16 cellular contexts compared by ENCODE assay signal in genomic region chr22:41050873-41051272, GRCh38.
"Had no signal": no experiment of that assay in that cellular context is flagged by ENCODE, and none has a peak within 500 bp of the region (broad histone marks: within the 10 kb centered on the region; RNA-seq: fewer than 3 reads in every experiment).

No MANE protein-coding gene starts in this region.

- H3K9me3 ChIP-seq: mucosa of descending colon, prostate gland, tibial nerve had no signal

- H3K4me3 ChIP-seq: mucosa of descending colon, prostate gland, tibial nerve had no signal

- H3K27me3 Mint-ChIP-seq: activated CD4-positive, alpha-beta memory T cell treated with anti-CD3 and anti-CD28 coated beads for 36 hours; activated naive CD8-positive, alpha-beta T cell; naive thymus-derived CD8-positive, alpha-beta T cell; stimulated activated naive B cell treated with anti-CD40 and anti-IgM and Interleukin-4, amounts not matched to agents 10 μg/mL and 1 μg/mL and 100 μg/mL, for 72 hours had no signal

- H3K27ac ChIP-seq: brain microvascular endothelial cell, prostate gland, tibial nerve had no signal

- DNase-seq: activated CD4-positive, alpha-beta memory T cell treated with anti-CD3 and anti-CD28 coated beads for 36 hours; activated CD4-positive, alpha-beta T cell treated with anti-CD3 and anti-CD28 coated beads for 1 hour; activated gamma-delta T cell; activated T-cell treated with anti-CD3 and anti-CD28 coated beads, Interleukin-2, amount 50 U/mL, for 4 hours; brain microvascular endothelial cell; mammary epithelial cell; mucosa of descending colon; naive thymus-derived CD8-positive, alpha-beta T cell; stimulated activated CD4-positive, alpha-beta T cell treated with anti-CD3 and anti-CD28 coated beads, Interleukin-2, amount 100 ng/mL, for 24 hours; stimulated activated naive B cell treated with anti-CD40 and anti-IgM and Interleukin-4, amounts not matched to agents 10 μg/mL and 1 μg/mL and 100 μg/mL, for 72 hours had no signal

- H3K9me3 Mint-ChIP-seq: activated CD4-positive, alpha-beta memory T cell treated with anti-CD3 and anti-CD28 coated beads for 36 hours; activated T-cell treated with anti-CD3 and anti-CD28 coated beads, Interleukin-2, amount 50 U/mL, for 4 hours; naive thymus-derived CD8-positive, alpha-beta T cell; stimulated activated naive B cell treated with anti-CD40 and anti-IgM and Interleukin-4, amounts not matched to agents 10 μg/mL and 1 μg/mL and 100 μg/mL, for 72 hours had no signal

- ATAC-seq: activated T-cell treated with anti-CD3 and anti-CD28 coated beads, Interleukin-2, amount 50 U/mL, for 4 hours; esophagus mucosa; left lobe of liver; mucosa of descending colon; naive thymus-derived CD8-positive, alpha-beta T cell; sciatic nerve; stimulated activated naive B cell treated with anti-CD40 and anti-IgM and Interleukin-4, amounts not matched to agents 10 μg/mL and 1 μg/mL and 100 μg/mL, for 72 hours had no signal

- H3K36me3 Mint-ChIP-seq: activated CD4-positive, alpha-beta memory T cell treated with anti-CD3 and anti-CD28 coated beads for 36 hours; activated naive CD8-positive, alpha-beta T cell; naive thymus-derived CD8-positive, alpha-beta T cell; stimulated activated naive B cell treated with anti-CD40 and anti-IgM and Interleukin-4, amounts not matched to agents 10 μg/mL and 1 μg/mL and 100 μg/mL, for 72 hours had no signal

- H3K27me3 ChIP-seq: brain microvascular endothelial cell, tibial nerve had no signal

- H3K27ac Mint-ChIP-seq: activated CD4-positive, alpha-beta memory T cell treated with anti-CD3 and anti-CD28 coated beads for 36 hours; activated naive CD8-positive, alpha-beta T cell; naive thymus-derived CD8-positive, alpha-beta T cell; stimulated activated naive B cell treated with anti-CD40 and anti-IgM and Interleukin-4, amounts not matched to agents 10 μg/mL and 1 μg/mL and 100 μg/mL, for 72 hours had no signal

- H3K4me3 Mint-ChIP-seq: activated CD4-positive, alpha-beta memory T cell treated with anti-CD3 and anti-CD28 coated beads for 36 hours; activated naive CD8-positive, alpha-beta T cell; activated T-cell treated with anti-CD3 and anti-CD28 coated beads, Interleukin-2, amount 50 U/mL, for 4 hours; naive thymus-derived CD8-positive, alpha-beta T cell; stimulated activated naive B cell treated with anti-CD40 and anti-IgM and Interleukin-4, amounts not matched to agents 10 μg/mL and 1 μg/mL and 100 μg/mL, for 72 hours had no signal

- H3K4me1 ChIP-seq: prostate gland had no signal

- H3K36me3 ChIP-seq: brain microvascular endothelial cell, prostate gland, tibial nerve had no signal
